In the genomic region with DNA sequence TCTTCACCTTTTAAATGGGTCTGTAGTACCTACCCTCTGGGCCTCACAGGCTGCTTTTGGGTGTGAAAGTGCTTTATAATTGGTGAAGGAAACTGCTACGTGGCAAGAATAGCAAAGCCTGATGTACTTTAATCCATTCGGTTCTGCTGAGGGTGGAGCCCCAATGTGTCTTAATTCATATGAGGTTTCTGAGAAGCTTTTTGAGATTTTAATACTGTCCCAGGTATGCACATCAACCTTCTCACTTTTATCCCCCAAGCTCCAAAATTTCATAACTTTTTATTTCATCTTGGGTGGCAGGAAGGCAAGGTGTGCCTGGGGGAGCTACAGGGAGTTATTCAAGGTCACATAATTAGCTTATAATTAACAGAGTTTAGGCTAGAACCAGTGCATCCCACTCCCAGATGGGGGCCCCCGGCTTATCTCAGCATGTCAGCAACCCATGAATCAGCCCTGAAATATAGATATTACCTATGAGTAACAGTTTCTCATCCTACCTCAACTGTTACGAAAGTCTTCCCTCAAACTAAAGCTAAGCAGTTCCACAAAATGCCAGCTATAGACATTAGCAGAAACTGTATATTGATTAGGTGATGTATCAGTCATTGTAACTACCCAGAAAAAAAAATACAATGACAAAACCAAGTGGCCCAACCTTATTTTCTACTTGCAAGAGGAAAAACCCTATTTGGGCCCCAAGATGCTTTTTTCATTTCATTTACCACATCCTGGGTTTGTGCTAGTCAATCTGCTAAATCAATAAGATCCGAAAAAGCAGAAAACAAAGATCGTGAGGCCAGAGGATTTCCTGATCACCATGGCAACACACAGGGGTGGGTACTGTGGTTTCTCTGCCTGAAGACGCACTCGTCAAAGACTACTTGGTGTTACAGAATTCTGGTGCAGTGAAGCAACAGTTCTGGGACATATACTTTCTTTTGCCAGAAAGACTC, we compare ENCODE assay signal across 8 cellular contexts. TPM values are rescaled to one million over a fixed set of nuclear protein-coding genes. Genes with fewer than 3 reads are reported as not detected.
DNase-seq lines count a peak whose midpoint lies in the region; ATAC-seq, FAIRE-seq and TF ChIP-seq lines count a peak whose summit lies in the region.

No MANE protein-coding gene starts in this region.

- BruUV-seq in Calu3 (replicated peaks; lab: Mats Ljungman, UMichigan): no TSS peak

- ATAC-seq in GM21528 (IDR thresholded peaks at IDR 0.05; ENCODE audit: low FRiP score, unreplicated experiment): peak; percentile 79
- peak; percentile 67 for ATAC-seq in activated CD8-positive, alpha-beta T cell treated with anti-CD3 and anti-CD28 coated beads for 36 hours

- TF ChIP-seq POLR2A in esophagus muscularis mucosa (IDR thresholded peaks at IDR 0.05; ENCODE audit: low read depth): no peak

- CTCF ChIA-PET in Calu3 (lab: Charles Lee): interaction anchor here (0.5 to 2.9 kb wide), 9 partner anchors 9 to 224 kb away, joined by 3 to 15 read pairs (median 5); no protein-coding TSS in a partner anchor
- CTCF ChIA-PET in activated CD8-positive, alpha-beta T cell treated with anti-CD3 and anti-CD28 coated beads for 36 hours (lab: Charles Lee): interaction anchor here (0.7 to 9.1 kb wide), 13 partner anchors 7 to 218 kb away, joined by 3 to 94 read pairs (median 5); no protein-coding TSS in a partner anchor

- peak overlapping the region; percentile 51 for H3K4me3 Mint-ChIP-seq in Calu3 (ENCODE audit: low read depth, unreplicated experiment)
- peak overlapping the region; percentile 63 for H3K4me3 Mint-ChIP-seq in activated CD8-positive, alpha-beta T cell treated with anti-CD3 and anti-CD28 coated beads for 36 hours

- H3K27ac ChIP-seq in KOPT-K1 (ENCODE audit: low read depth, low read length, poor library complexity, severe bottlenecking): peak overlapping the region; percentile 98
- H3K27ac ChIP-seq in esophagus muscularis mucosa (replicated peaks in 1 of 4): peak overlapping the region; percentile 70 to 80 (median 74)

- H3K4me1 Mint-ChIP-seq in Calu3 (ENCODE audit: low read depth, unreplicated experiment): peaks cover 98% of the 10 kb centered on the region
- H3K4me1 Mint-ChIP-seq in activated CD8-positive, alpha-beta T cell treated with anti-CD3 and anti-CD28 coated beads for 36 hours (ENCODE audit: low read depth): peaks cover 97% of the 10 kb centered on the region

- no peak for TF ChIP-seq EP300 in esophagus muscularis mucosa (IDR thresholded peaks at IDR 0.05)

- H3K9me3 Mint-ChIP-seq in Calu3 (ENCODE audit: low read depth, unreplicated experiment): no peaks in the 10 kb centered on the region
- no peaks in the 10 kb centered on the region for H3K9me3 Mint-ChIP-seq in activated CD8-positive, alpha-beta T cell treated with anti-CD3 and anti-CD28 coated beads for 36 hours

- H3K27ac Mint-ChIP-seq in Calu3 (ENCODE audit: unreplicated experiment): peak overlapping the region; percentile 99
- H3K27ac Mint-ChIP-seq in activated CD8-positive, alpha-beta T cell treated with anti-CD3 and anti-CD28 coated beads for 36 hours: peak overlapping the region; percentile 98

- H3K27me3 Mint-ChIP-seq in Calu3 (ENCODE audit: unreplicated experiment): no peaks in the 10 kb centered on the region
- no peaks in the 10 kb centered on the region for H3K27me3 Mint-ChIP-seq in activated CD8-positive, alpha-beta T cell treated with anti-CD3 and anti-CD28 coated beads for 36 hours

- no peak for FAIRE-seq in frontal cortex (lab: Jason Lieb, UNC)

- peaks cover 50 to 100% (median 100%) of the 10 kb centered on the region in 4 donors for H3K4me1 ChIP-seq in esophagus muscularis mucosa

- peaks cover 71% of the 10 kb centered on the region for H3K36me3 Mint-ChIP-seq in Calu3 (ENCODE audit: insufficient read depth, unreplicated experiment)
- H3K36me3 Mint-ChIP-seq in activated CD8-positive, alpha-beta T cell treated with anti-CD3 and anti-CD28 coated beads for 36 hours (ENCODE audit: low read depth): peaks cover 62% of the 10 kb centered on the region

- H3K9me3 ChIP-seq in KOPT-K1 (ENCODE audit: insufficient read depth, low read length, poor library complexity, severe bottlenecking) (no peaks in the 10 kb centered on the region), esophagus muscularis mucosa (no peaks in the 10 kb centered on the region)

- WGBS in esophagus muscularis mucosa: 65% methylated on average over 8 of the region's 8 CpGs

- POLR2A ChIA-PET in activated CD8-positive, alpha-beta T cell treated with anti-CD3 and anti-CD28 coated beads for 36 hours (lab: Charles Lee): interaction anchor here (0.6 to 14.8 kb wide), 16 partner anchors 8 to 220 kb away, joined by 3 to 203 read pairs (median 5); a partner anchor contains a TSS

- H3K27me3 ChIP-seq in esophagus muscularis mucosa: no peaks in the 10 kb centered on the region

- H3K36me3 ChIP-seq in KOPT-K1 (ENCODE audit: insufficient read depth, low read length): no peaks in the 10 kb centered on the region
- no peaks in the 10 kb centered on the region for H3K36me3 ChIP-seq in esophagus muscularis mucosa

- intact Hi-C loops in Calu3 (cut with micrococcal nuclease; ENCODE audit: unreplicated experiment): loop anchor here (2.0 kb wide), 2 partner anchors 21 to 157 kb away; no protein-coding TSS in a partner anchor
- intact Hi-C loops in activated CD8-positive, alpha-beta T cell treated with anti-CD3 and anti-CD28 coated beads for 36 hours (cut with micrococcal nuclease): loop anchor here (1.0 to 5.0 kb wide), 4 partner anchors 12 to 248 kb away; a partner anchor contains a TSS
- intact Hi-C loops in esophagus muscularis mucosa (cut with DNase I): no loop called here

- no peak overlapping the region for H3K4me3 ChIP-seq in esophagus muscularis mucosa

- DNase-seq in Calu3 (peak; percentile 70), esophagus muscularis mucosa (ENCODE audit: extremely low spot score) (no peak), frontal cortex (ENCODE audit: low spot score in 2 of 2) (no peak), pons (ENCODE audit: low spot score) (no peak)
- peak; percentile 96 for DNase-seq in activated CD8-positive, alpha-beta T cell treated with anti-CD3 and anti-CD28 coated beads for 36 hours
- DNase-seq in stimulated activated CD4-positive, alpha-beta T cell treated with anti-CD3 and anti-CD28 coated beads, Interleukin-12 subunit alpha, Interleukin-12 subunit beta, amount 100 ng/mL, for 48 hours (ENCODE audit: low read depth in 2 of 3, low spot score in 1 of 3): peak; percentile 70 to 83 (median 75)

- TF ChIP-seq CTCF in Calu3 (IDR thresholded peaks at IDR 0.05; ENCODE audit: unreplicated experiment) (no peak), esophagus muscularis mucosa (IDR thresholded peaks at IDR 0.05) (no peak)
- TF ChIP-seq CTCF in activated CD8-positive, alpha-beta T cell treated with anti-CD3 and anti-CD28 coated beads for 36 hours (IDR thresholded peaks at IDR 0.05): no peak

RNA-seq across cellular contexts. Expression of a gene that starts 26.7 kb away (rescaled TPM):
- total RNA-seq in Calu3 (2022) (1,189 and 1,365 TPM in 2 replicates), esophagus muscularis mucosa (100 to 1,000 TPM; 212 to 292 (median 275) TPM), frontal cortex (4.1 TPM)
- total RNA-seq in activated CD8-positive, alpha-beta T cell treated with anti-CD3 and anti-CD28 coated beads for 36 hours: 100 to 1,000 TPM; 363 to 373 TPM

Comparison
In these comparisons a context has a peak if more than half of its experiments do, and no peak if none do; other contexts are left out.
1. DNase-seq: peak in Calu3 (single experiment), activated CD8-positive, alpha-beta T cell treated with anti-CD3 and anti-CD28 coated beads for 36 hours (single experiment) and stimulated activated CD4-positive, alpha-beta T cell treated with anti-CD3 and anti-CD28 coated beads, Interleukin-12 subunit alpha, Interleukin-12 subunit beta, amount 100 ng/mL, for 48 hours (3 of 3); none in esophagus muscularis mucosa (single experiment), frontal cortex (0 of 2) and pons (single experiment).
2. RNA of a gene that starts 26.7 kb away (total RNA-seq): 1,189 to 1,365 TPM in Calu3, 363 to 373 TPM in activated CD8-positive, alpha-beta T cell treated with anti-CD3 and anti-CD28 coated beads for 36 hours and 212 to 292 TPM in esophagus muscularis mucosa; 4.1 TPM in frontal cortex (single experiment); every median in the first group is over 10 times any median in the second.